In the genomic region with DNA sequence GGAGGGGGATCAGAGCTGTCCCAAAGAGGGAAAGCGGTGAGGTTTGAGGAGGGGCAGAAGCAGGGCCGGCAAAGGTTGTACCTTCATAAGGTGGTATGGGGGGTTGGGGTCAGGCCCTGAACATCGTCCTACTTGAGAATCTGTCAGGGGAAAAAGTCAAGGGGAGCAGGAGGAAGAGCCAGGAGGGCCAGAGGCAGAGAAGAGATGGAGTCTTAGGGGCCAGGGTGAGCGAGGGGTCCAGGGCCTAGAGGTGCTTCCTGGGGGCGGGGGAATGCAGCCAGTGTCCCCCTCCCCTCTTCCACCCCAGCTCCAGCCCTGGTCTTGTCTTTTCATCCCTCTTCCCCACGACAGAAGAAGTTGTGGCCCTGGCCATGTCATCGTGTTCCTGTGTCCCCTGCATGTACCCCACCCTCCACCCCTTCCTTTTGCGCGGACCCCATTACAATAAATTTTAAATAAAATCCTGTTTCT, we compare ENCODE assay signal across 1 cellular context.
TF ChIP-seq lines count a peak whose summit lies in the region.

No MANE protein-coding gene starts in this region.

TF ChIP-seq in GM23338, 12 proteins besides CTCF, POLR2A, EP300 and RAD21:
- TF ChIP-seq, protein P1, sequence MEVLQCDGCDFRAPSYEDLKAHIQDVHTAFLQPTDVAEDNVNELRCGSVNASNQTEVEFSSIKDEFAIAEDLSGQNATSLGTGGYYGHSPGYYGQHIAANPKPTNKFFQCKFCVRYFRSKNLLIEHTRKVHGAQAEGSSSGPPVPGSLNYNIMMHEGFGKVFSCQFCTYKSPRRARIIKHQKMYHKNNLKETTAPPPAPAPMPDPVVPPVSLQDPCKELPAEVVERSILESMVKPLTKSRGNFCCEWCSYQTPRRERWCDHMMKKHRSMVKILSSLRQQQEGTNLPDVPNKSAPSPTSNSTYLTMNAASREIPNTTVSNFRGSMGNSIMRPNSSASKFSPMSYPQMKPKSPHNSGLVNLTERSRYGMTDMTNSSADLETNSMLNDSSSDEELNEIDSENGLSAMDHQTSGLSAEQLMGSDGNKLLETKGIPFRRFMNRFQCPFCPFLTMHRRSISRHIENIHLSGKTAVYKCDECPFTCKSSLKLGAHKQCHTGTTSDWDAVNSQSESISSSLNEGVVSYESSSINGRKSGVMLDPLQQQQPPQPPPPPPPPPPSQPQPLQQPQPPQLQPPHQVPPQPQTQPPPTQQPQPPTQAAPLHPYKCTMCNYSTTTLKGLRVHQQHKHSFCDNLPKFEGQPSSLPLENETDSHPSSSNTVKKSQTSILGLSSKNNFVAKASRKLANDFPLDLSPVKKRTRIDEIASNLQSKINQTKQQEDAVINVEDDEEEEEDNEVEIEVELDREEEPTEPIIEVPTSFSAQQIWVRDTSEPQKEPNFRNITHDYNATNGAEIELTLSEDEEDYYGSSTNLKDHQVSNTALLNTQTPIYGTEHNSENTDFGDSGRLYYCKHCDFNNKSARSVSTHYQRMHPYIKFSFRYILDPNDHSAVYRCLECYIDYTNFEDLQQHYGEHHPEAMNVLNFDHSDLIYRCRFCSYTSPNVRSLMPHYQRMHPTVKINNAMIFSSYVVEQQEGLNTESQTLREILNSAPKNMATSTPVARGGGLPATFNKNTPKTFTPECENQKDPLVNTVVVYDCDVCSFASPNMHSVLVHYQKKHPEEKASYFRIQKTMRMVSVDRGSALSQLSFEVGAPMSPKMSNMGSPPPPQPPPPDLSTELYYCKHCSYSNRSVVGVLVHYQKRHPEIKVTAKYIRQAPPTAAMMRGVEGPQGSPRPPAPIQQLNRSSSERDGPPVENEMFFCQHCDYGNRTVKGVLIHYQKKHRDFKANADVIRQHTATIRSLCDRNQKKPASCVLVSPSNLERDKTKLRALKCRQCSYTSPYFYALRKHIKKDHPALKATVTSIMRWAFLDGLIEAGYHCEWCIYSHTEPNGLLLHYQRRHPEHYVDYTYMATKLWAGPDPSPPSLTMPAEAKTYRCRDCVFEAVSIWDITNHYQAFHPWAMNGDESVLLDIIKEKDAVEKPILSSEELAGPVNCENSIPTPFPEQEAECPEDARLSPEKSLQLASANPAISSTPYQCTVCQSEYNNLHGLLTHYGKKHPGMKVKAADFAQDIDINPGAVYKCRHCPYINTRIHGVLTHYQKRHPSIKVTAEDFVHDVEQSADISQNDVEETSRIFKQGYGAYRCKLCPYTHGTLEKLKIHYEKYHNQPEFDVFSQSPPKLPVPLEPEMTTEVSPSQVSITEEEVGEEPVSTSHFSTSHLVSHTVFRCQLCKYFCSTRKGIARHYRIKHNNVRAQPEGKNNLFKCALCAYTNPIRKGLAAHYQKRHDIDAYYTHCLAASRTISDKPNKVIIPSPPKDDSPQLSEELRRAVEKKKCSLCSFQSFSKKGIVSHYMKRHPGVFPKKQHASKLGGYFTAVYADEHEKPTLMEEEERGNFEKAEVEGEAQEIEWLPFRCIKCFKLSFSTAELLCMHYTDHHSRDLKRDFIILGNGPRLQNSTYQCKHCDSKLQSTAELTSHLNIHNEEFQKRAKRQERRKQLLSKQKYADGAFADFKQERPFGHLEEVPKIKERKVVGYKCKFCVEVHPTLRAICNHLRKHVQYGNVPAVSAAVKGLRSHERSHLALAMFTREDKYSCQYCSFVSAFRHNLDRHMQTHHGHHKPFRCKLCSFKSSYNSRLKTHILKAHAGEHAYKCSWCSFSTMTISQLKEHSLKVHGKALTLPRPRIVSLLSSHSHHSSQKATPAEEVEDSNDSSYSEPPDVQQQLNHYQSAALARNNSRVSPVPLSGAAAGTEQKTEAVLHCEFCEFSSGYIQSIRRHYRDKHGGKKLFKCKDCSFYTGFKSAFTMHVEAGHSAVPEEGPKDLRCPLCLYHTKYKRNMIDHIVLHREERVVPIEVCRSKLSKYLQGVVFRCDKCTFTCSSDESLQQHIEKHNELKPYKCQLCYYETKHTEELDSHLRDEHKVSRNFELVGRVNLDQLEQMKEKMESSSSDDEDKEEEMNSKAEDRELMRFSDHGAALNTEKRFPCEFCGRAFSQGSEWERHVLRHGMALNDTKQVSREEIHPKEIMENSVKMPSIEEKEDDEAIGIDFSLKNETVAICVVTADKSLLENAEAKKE (CRISPR knock-in tag; IDR thresholded peaks at IDR 0.05) = no peak
- no peak for TF ChIP-seq CREB1 (CRISPR knock-in tag; IDR thresholded peaks at IDR 0.05; ENCODE audit: low read depth)
- TF ChIP-seq, protein P2, sequence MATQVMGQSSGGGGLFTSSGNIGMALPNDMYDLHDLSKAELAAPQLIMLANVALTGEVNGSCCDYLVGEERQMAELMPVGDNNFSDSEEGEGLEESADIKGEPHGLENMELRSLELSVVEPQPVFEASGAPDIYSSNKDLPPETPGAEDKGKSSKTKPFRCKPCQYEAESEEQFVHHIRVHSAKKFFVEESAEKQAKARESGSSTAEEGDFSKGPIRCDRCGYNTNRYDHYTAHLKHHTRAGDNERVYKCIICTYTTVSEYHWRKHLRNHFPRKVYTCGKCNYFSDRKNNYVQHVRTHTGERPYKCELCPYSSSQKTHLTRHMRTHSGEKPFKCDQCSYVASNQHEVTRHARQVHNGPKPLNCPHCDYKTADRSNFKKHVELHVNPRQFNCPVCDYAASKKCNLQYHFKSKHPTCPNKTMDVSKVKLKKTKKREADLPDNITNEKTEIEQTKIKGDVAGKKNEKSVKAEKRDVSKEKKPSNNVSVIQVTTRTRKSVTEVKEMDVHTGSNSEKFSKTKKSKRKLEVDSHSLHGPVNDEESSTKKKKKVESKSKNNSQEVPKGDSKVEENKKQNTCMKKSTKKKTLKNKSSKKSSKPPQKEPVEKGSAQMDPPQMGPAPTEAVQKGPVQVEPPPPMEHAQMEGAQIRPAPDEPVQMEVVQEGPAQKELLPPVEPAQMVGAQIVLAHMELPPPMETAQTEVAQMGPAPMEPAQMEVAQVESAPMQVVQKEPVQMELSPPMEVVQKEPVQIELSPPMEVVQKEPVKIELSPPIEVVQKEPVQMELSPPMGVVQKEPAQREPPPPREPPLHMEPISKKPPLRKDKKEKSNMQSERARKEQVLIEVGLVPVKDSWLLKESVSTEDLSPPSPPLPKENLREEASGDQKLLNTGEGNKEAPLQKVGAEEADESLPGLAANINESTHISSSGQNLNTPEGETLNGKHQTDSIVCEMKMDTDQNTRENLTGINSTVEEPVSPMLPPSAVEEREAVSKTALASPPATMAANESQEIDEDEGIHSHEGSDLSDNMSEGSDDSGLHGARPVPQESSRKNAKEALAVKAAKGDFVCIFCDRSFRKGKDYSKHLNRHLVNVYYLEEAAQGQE (IDR thresholded peaks at IDR 0.05; ENCODE audit: unreplicated experiment) = no peak
